Comparison of ENCODE assay signal across 1 cellular context in genomic region chr12:120709976-120710804, GRCh38.
TF ChIP-seq lines count a peak whose summit lies in the region.

UNC119B (plus strand) TSS chr12:120710458; CDS start chr12:120710475, 17 bp downstream.

TF ChIP-seq in K562, 482 proteins besides CTCF, POLR2A, EP300 and RAD21 (continued from another document and continues in another):
- peak; percentile 66; the same call in 1 of the 2 replicates for TF ChIP-seq ZNF592 (IDR thresholded peaks at IDR 0.05)
- TF ChIP-seq MTA1 (IDR thresholded peaks at IDR 0.05; ENCODE audit: borderline replicate concordance): no peak
- TF ChIP-seq, protein P1, sequence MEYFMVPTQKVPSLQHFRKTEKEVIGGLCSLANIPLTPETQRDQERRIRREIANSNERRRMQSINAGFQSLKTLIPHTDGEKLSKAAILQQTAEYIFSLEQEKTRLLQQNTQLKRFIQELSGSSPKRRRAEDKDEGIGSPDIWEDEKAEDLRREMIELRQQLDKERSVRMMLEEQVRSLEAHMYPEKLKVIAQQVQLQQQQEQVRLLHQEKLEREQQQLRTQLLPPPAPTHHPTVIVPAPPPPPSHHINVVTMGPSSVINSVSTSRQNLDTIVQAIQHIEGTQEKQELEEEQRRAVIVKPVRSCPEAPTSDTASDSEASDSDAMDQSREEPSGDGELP (CRISPR knock-in tag; IDR thresholded peaks at IDR 0.05; ENCODE audit: borderline replicate concordance): no peak
- TF ChIP-seq ELF2 (CRISPR knock-in tag; IDR thresholded peaks at IDR 0.05): no peak
- TF ChIP-seq PTTG1 (tag; IDR thresholded peaks at IDR 0.05; ENCODE audit: low read depth): no peak
- TF ChIP-seq SOX6 (IDR thresholded peaks at IDR 0.05): no peak
- TF ChIP-seq SLC30A9 (CRISPR knock-in tag; IDR thresholded peaks at IDR 0.05): no peak
- TF ChIP-seq REST (CRISPR knock-in tag; IDR thresholded peaks at IDR 0.05; ENCODE audit: low read depth): no peak; the same call in 1 of the 2 replicates
- no peak for TF ChIP-seq C11orf30 (IDR thresholded peaks at IDR 0.05; ENCODE audit: low read depth)
- TF ChIP-seq, protein P2, sequence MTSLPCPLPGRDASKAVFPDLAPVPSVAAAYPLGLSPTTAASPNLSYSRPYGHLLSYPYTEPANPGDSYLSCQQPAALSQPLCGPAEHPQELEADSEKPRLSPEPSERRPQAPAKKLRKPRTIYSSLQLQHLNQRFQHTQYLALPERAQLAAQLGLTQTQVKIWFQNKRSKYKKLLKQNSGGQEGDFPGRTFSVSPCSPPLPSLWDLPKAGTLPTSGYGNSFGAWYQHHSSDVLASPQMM (CRISPR knock-in tag; IDR thresholded peaks at IDR 0.05): no peak
- TF ChIP-seq MYC (IDR thresholded peaks at IDR 0.05; ENCODE audit: low read depth, low read length): 0 out of 2 replicates have a peak, but pooled peaks have one; percentile 17
- no peak for TF ChIP-seq MYC (CRISPR knock-in tag; IDR thresholded peaks at IDR 0.05; ENCODE audit: borderline replicate concordance, low read depth)
- TF ChIP-seq TCF7 (IDR thresholded peaks at IDR 0.05; ENCODE audit: borderline replicate concordance): no peak
- TF ChIP-seq, protein P3, sequence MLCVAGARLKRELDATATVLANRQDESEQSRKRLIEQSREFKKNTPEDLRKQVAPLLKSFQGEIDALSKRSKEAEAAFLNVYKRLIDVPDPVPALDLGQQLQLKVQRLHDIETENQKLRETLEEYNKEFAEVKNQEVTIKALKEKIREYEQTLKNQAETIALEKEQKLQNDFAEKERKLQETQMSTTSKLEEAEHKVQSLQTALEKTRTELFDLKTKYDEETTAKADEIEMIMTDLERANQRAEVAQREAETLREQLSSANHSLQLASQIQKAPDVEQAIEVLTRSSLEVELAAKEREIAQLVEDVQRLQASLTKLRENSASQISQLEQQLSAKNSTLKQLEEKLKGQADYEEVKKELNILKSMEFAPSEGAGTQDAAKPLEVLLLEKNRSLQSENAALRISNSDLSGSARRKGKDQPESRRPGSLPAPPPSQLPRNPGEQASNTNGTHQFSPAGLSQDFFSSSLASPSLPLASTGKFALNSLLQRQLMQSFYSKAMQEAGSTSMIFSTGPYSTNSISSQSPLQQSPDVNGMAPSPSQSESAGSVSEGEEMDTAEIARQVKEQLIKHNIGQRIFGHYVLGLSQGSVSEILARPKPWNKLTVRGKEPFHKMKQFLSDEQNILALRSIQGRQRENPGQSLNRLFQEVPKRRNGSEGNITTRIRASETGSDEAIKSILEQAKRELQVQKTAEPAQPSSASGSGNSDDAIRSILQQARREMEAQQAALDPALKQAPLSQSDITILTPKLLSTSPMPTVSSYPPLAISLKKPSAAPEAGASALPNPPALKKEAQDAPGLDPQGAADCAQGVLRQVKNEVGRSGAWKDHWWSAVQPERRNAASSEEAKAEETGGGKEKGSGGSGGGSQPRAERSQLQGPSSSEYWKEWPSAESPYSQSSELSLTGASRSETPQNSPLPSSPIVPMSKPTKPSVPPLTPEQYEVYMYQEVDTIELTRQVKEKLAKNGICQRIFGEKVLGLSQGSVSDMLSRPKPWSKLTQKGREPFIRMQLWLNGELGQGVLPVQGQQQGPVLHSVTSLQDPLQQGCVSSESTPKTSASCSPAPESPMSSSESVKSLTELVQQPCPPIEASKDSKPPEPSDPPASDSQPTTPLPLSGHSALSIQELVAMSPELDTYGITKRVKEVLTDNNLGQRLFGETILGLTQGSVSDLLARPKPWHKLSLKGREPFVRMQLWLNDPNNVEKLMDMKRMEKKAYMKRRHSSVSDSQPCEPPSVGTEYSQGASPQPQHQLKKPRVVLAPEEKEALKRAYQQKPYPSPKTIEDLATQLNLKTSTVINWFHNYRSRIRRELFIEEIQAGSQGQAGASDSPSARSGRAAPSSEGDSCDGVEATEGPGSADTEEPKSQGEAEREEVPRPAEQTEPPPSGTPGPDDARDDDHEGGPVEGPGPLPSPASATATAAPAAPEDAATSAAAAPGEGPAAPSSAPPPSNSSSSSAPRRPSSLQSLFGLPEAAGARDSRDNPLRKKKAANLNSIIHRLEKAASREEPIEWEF (CRISPR knock-in tag; IDR thresholded peaks at IDR 0.05): no peak
- TF ChIP-seq, protein P4, sequence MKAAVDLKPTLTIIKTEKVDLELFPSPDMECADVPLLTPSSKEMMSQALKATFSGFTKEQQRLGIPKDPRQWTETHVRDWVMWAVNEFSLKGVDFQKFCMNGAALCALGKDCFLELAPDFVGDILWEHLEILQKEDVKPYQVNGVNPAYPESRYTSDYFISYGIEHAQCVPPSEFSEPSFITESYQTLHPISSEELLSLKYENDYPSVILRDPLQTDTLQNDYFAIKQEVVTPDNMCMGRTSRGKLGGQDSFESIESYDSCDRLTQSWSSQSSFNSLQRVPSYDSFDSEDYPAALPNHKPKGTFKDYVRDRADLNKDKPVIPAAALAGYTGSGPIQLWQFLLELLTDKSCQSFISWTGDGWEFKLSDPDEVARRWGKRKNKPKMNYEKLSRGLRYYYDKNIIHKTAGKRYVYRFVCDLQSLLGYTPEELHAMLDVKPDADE (conservative IDR thresholded peaks at IDR 0.05; ENCODE audit: control insufficient read depth, low read depth, low read length): peak; percentile 56; the same call in 1 of the 2 replicates
- TF ChIP-seq MEF2A (IDR thresholded peaks at IDR 0.05; ENCODE audit: control insufficient read depth, low read depth, low read length): no peak
- no peak for TF ChIP-seq CBFA2T2 (conservative IDR thresholded peaks at IDR 0.05)
- TF ChIP-seq NCOA6 (IDR thresholded peaks at IDR 0.05): peak; percentile 73
- TF ChIP-seq ZBTB9 (CRISPR knock-in tag; IDR thresholded peaks at IDR 0.05): peak; percentile 20; the same call in 1 of the 2 replicates
- TF ChIP-seq, protein P5, sequence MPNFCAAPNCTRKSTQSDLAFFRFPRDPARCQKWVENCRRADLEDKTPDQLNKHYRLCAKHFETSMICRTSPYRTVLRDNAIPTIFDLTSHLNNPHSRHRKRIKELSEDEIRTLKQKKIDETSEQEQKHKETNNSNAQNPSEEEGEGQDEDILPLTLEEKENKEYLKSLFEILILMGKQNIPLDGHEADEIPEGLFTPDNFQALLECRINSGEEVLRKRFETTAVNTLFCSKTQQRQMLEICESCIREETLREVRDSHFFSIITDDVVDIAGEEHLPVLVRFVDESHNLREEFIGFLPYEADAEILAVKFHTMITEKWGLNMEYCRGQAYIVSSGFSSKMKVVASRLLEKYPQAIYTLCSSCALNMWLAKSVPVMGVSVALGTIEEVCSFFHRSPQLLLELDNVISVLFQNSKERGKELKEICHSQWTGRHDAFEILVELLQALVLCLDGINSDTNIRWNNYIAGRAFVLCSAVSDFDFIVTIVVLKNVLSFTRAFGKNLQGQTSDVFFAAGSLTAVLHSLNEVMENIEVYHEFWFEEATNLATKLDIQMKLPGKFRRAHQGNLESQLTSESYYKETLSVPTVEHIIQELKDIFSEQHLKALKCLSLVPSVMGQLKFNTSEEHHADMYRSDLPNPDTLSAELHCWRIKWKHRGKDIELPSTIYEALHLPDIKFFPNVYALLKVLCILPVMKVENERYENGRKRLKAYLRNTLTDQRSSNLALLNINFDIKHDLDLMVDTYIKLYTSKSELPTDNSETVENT (CRISPR knock-in tag; IDR thresholded peaks at IDR 0.05): no peak
- no peak for TF ChIP-seq ZNF347 (CRISPR knock-in tag; IDR thresholded peaks at IDR 0.05; ENCODE audit: low read depth)
- TF ChIP-seq, protein P6, sequence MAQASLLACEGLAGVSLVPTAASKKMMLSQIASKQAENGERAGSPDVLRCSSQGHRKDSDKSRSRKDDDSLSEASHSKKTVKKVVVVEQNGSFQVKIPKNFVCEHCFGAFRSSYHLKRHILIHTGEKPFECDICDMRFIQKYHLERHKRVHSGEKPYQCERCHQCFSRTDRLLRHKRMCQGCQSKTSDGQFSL (CRISPR knock-in tag; IDR thresholded peaks at IDR 0.05): no peak
- TF ChIP-seq, protein P6 (tag; IDR thresholded peaks at IDR 0.05): no peak
- no peak for TF ChIP-seq SMARCB1 (IDR thresholded peaks at IDR 0.05; ENCODE audit: insufficient read length, low read depth)
- no peak for TF ChIP-seq ZBTB8A (IDR thresholded peaks at IDR 0.05; ENCODE audit: partially characterized antibody)
- TF ChIP-seq RFX5 (IDR thresholded peaks at IDR 0.05; ENCODE audit: low read depth, low read length): no peak
- TF ChIP-seq RFX7 (CRISPR knock-in tag; IDR thresholded peaks at IDR 0.05): no peak
- peak; percentile 67; the same call in 1 of the 2 replicates for TF ChIP-seq ARID4B (CRISPR knock-in tag; IDR thresholded peaks at IDR 0.05)
